10 cellular contexts compared by ENCODE assay signal in genomic region chr4:53748328-53748772, GRCh38.
A peak's percentile ranks its signal among the peaks of the same experiment; 100 is the strongest.
DNase-seq lines count a peak whose midpoint lies in the region; ATAC-seq, FAIRE-seq and TF ChIP-seq lines count a peak whose summit lies in the region.
"Had no signal": no experiment of that assay in that cellular context is flagged by ENCODE, and none has a peak within 500 bp of the region (broad histone marks: within the 10 kb centered on the region; RNA-seq: fewer than 3 reads in every experiment).

No MANE protein-coding gene starts in this region.

- DNase-seq in GM12878 (ENCODE audit: low read depth, low spot score) (peak; percentile 96), DMS114 treated with DMSO at 0.1 percent for 48 hours (lab: John Stamatoyannopoulos, UW; ENCODE audit: unreplicated experiment) (no peak), ascending aorta (ENCODE audit: low spot score in 2 of 2) (no peak), HK-2 (ENCODE audit: unreplicated experiment) (no peak)
- DNase-seq in stimulated activated CD4-positive, alpha-beta T cell treated with anti-CD3 and anti-CD28 coated beads, Interleukin-4, amount 100 ng/mL, for 1 hour = no peak
- DNase-seq: Calu3, SHP77 treated with DMSO at 0.1 percent for 48 hours had no signal

- peak overlapping the region; percentile 52 for H3K4me2 ChIP-seq in GM12878 (ENCODE audit: control insufficient read depth, insufficient read depth)

- WGBS in GM12878 (ENCODE audit: insufficient coverage, insufficient replicate concordance, low lambda C conversion rate, missing lambda C conversion rate) = 3% methylated on average over 2 of the region's 2 CpGs

- H3K4me3 ChIP-seq in GM12878 (no peak overlapping the region), ascending aorta (no peak overlapping the region)

- FAIRE-seq in GM12878 (lab: Jason Lieb, UNC) = peak; percentile 98

- no peaks in the 10 kb centered on the region for H3K79me2 ChIP-seq in GM12878 (ENCODE audit: control insufficient read depth, insufficient read depth, low read length)

- intact Hi-C loops in GM12878 (cut with micrococcal nuclease; ENCODE audit: unreplicated experiment) (loop anchor here (1.0 to 2.0 kb wide), 2 partner anchors 46 to 96 kb away; no protein-coding TSS in a partner anchor), ascending aorta (cut with DNase I) (no loop called here)

- in situ Hi-C loops in GM12878 (cut with MboI) = no loop called here

- H3K27me3 ChIP-seq in GM12878 (replicated peaks in 1 of 2; ENCODE audit: control insufficient read depth in 2 of 2, insufficient read depth in 2 of 2, low read length in 1 of 2) (no peaks in the 10 kb centered on the region), ascending aorta (no peaks in the 10 kb centered on the region)

- no peaks in the 10 kb centered on the region for H4K20me1 ChIP-seq in GM12878 (ENCODE audit: control insufficient read depth, insufficient read depth)

- H3K36me3 ChIP-seq in GM12878 (ENCODE audit: control insufficient read depth in 2 of 2, insufficient read depth in 2 of 2, low read length in 1 of 2) (no peaks in the 10 kb centered on the region), ascending aorta (no peaks in the 10 kb centered on the region)

- TF ChIP-seq CTCF in GM12878 (IDR thresholded peaks at IDR 0.05 in 2 of 3, conservative IDR thresholded peaks at IDR 0.05 in 1 of 3; ENCODE audit: control insufficient read depth in 2 of 3, extremely low read depth in 1 of 3, insufficient read depth in 1 of 3, low read depth in 3 of 3, low read length in 3 of 3) (no peak), ascending aorta (IDR thresholded peaks at IDR 0.05) (no peak)

- CTCF ChIA-PET in GM12878 (lab: Yijun Ruan, JAX) = interaction anchor here (0.7 to 5.2 kb wide), 14 partner anchors 14 to 486 kb away, joined by 3 to 72 read pairs (median 3); no protein-coding TSS in a partner anchor

- POLR2A ChIA-PET in GM12878 (lab: Charles Lee) = interaction anchor here (0.6 to 1.2 kb wide), 4 partner anchors 45 to 571 kb away, joined by 3 to 8 read pairs (median 5); no protein-coding TSS in a partner anchor

- ATAC-seq in GM18502 (IDR thresholded peaks at IDR 0.05; ENCODE audit: poor library complexity, unreplicated experiment) (peak; percentile 98), GM21515 (IDR thresholded peaks at IDR 0.05; ENCODE audit: unreplicated experiment) (peak; percentile 95), HG03280 (IDR thresholded peaks at IDR 0.05; ENCODE audit: unreplicated experiment) (peak; percentile 97), GM12878 (peak; percentile 99)

- TF ChIP-seq RAD21 in GM12878 (IDR thresholded peaks at IDR 0.05; ENCODE audit: insufficient read depth, low read depth, low read length) = peak; percentile 4; the same call in 1 of the 2 replicates

- H3K27ac ChIP-seq in GM12878 (ENCODE audit: control insufficient read depth, insufficient read depth) = peak overlapping the region; percentile 71
- no peak overlapping the region for H3K27ac ChIP-seq in ascending aorta

- H2AFZ ChIP-seq in GM12878 (ENCODE audit: control insufficient read depth, low read depth, low read length) = peak overlapping the region; percentile 54

- peaks cover 29% of the 10 kb centered on the region for H3K4me1 ChIP-seq in GM12878 (ENCODE audit: control insufficient read depth, insufficient read depth, low read length)
- no peaks in the 10 kb centered on the region for H3K4me1 ChIP-seq in ascending aorta

- TF ChIP-seq EP300 in GM12878 (IDR thresholded peaks at IDR 0.05; ENCODE audit: borderline replicate concordance in 1 of 2, control insufficient read depth in 1 of 2, low read depth in 2 of 2, low read length in 2 of 2) = peak; percentile 77 to 79; a peak in 3 of 4 replicates

- no TSS peak for BruUV-seq in GM12878 (replicated peaks; lab: Mats Ljungman, UMichigan)

- TF ChIP-seq POLR2A in GM12878 (IDR thresholded peaks at IDR 0.05; ENCODE audit: low read depth, low read length) = no peak

- H3K9ac ChIP-seq in GM12878 (ENCODE audit: control insufficient read depth, insufficient read depth, low read length) = no peak overlapping the region

- RAD21 ChIA-PET in GM12878 (lab: Charles Lee; ENCODE audit: unreplicated experiment) = interaction anchor here (0.7 to 2.4 kb wide), 15 partner anchors 12 to 468 kb away, joined by 3 to 34 read pairs (median 5); no protein-coding TSS in a partner anchor

- SMC1A ChIA-PET in GM12878 (lab: Charles Lee; ENCODE audit: uncharacterized antibody, unreplicated experiment) = interaction anchor here (0.8 to 5.9 kb wide), 18 partner anchors 12 to 122 kb away, joined by 3 to 70 read pairs (median 5); no protein-coding TSS in a partner anchor

- H3K9me3 ChIP-seq in GM12878 (replicated peaks; ENCODE audit: control insufficient read depth, insufficient read depth, low read length) (peaks cover 4% of the 10 kb centered on the region; the same call in 2 of the 3 replicates), ascending aorta (no peaks in the 10 kb centered on the region)

TF ChIP-seq in GM12878, 131 proteins besides CTCF, POLR2A, EP300 and RAD21 (continues in another document):
- TF ChIP-seq HDGF (IDR thresholded peaks at IDR 0.05) (0 out of 2 replicates have a peak, but pooled peaks have one; percentile 50), GATAD2B (conservative IDR thresholded peaks at IDR 0.05; ENCODE audit: low read depth) (peak; percentile 72; the same call in 1 of the 2 replicates), ZBTB4 (CRISPR knock-in tag; IDR thresholded peaks at IDR 0.05) (no peak), FOXM1 (IDR thresholded peaks at IDR 0.05; ENCODE audit: low read depth, low read length) (peak; percentile 85), STAT3 (IDR thresholded peaks at IDR 0.05; ENCODE audit: low read depth, low read length) (peak; percentile 67; the same call in 1 of the 2 replicates), TCF7 (IDR thresholded peaks at IDR 0.05; ENCODE audit: borderline replicate concordance) (peak; percentile 63; the same call in 1 of the 2 replicates), POU2F2 (IDR thresholded peaks at IDR 0.05; ENCODE audit: borderline replicate concordance, low read depth, low read length) (peak; percentile 68; the same call in 2 of the 3 replicates), TARDBP (IDR thresholded peaks at IDR 0.05; ENCODE audit: borderline replicate concordance) (peak; percentile 65; the same call in 1 of the 2 replicates), CBFB (IDR thresholded peaks at IDR 0.05; ENCODE audit: low read depth) (peak; percentile 46; the same call in 1 of the 2 replicates), ZBED1 (IDR thresholded peaks at IDR 0.05; ENCODE audit: borderline replicate concordance) (0 out of 2 replicates have a peak, but pooled peaks have one; percentile 51), USF1 (IDR thresholded peaks at IDR 0.05; ENCODE audit: borderline replicate concordance, extremely low read length, insufficient read depth, low read depth, low read length) (no peak), SMARCA5 (IDR thresholded peaks at IDR 0.05) (0 out of 2 replicates have a peak, but pooled peaks have one; percentile 62), TBL1XR1 (IDR thresholded peaks at IDR 0.05; ENCODE audit: low read depth, low read length) (peak; percentile 67; the same call in 1 of the 2 replicates), TCF3 (IDR thresholded peaks at IDR 0.05; ENCODE audit: borderline replicate concordance, insufficient read depth, low read depth, low read length) (peak; percentile 100), PBX3 (IDR thresholded peaks at IDR 0.05; ENCODE audit: insufficient replicate concordance, low read depth, low read length) (peak; percentile 74), PAX5 (IDR thresholded peaks at IDR 0.05; ENCODE audit: borderline replicate concordance, low read depth, low read length) (peak; percentile 97), HDAC2 (IDR thresholded peaks at IDR 0.05) (0 out of 2 replicates have a peak, but pooled peaks have one; percentile 35), POLR2AphosphoS5 (IDR thresholded peaks at IDR 0.05; ENCODE audit: low read length) (peak; percentile 50; the same call in 1 of the 2 replicates), NFXL1 (IDR thresholded peaks at IDR 0.05; ENCODE audit: borderline replicate concordance) (no peak)
